Comparison of ENCODE assay signal across 9 cellular contexts in the genomic region with DNA sequence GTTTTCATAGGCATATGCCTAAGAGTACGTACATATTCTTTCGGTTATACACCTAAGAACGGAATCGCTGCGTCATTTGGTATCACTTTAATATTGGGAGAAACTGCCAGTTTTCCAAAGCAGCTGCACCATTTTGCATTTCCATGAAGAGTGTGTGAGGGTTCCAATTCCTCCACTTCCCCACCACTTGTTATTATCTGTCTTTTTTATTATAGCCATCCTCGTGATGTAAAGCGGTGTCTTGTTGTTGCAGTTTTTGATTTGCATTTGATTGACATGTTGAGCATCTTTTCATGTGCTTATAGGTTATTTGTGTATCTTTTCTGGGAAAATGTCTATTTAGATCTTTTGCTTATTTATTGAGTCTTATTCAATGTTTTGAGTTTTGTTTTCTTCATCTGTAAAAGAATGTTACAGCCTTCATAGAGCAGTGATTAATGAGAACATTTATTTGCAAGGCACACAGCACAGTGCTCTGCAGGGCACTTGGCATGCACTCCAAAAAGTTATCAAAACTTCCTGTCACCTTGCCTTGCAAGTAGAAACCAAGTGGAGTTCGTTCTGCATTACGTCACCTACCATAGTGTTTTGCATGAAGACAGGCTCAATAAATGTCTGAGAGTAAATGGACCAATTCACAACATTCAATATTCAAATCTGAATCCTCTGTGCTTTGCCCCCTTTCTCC. TPM values are rescaled to one million over a fixed set of nuclear protein-coding genes. Genes with fewer than 3 reads are reported as not detected.
A peak's percentile ranks its signal among the peaks of the same experiment; 100 is the strongest.
DNase-seq lines count a peak whose midpoint lies in the region; ATAC-seq, FAIRE-seq and TF ChIP-seq lines count a peak whose summit lies in the region.
"Had no signal": no experiment of that assay in that cellular context is flagged by ENCODE, and none has a peak within 500 bp of the region (broad histone marks: within the 10 kb centered on the region; RNA-seq: fewer than 3 reads in every experiment).

No MANE protein-coding gene starts in this region.

- H3K4me1 ChIP-seq in GM23338 (ENCODE audit: insufficient read depth) (peaks cover 14% of the 10 kb centered on the region), Panc1 (ENCODE audit: control insufficient read depth, insufficient read depth, low read length) (peaks cover 16% of the 10 kb centered on the region), endothelial cell of umbilical vein (ENCODE audit: control insufficient read depth, extremely low read depth, insufficient read depth, low read length) (peaks cover 11% of the 10 kb centered on the region), neuron (ENCODE audit: insufficient read depth, low read length) (peaks cover 9% of the 10 kb centered on the region)

- H3K9me3 ChIP-seq in Panc1 (ENCODE audit: control insufficient read depth, insufficient read depth, low read depth, low read length), result no peaks in the 10 kb centered on the region
- H3K9me3 ChIP-seq in endothelial cell of umbilical vein (replicated peaks; ENCODE audit: control insufficient read depth, insufficient read depth, low read length), result no peaks in the 10 kb centered on the region
- no peaks in the 10 kb centered on the region for H3K9me3 ChIP-seq in neuron (ENCODE audit: low read length)

- H4K20me1 ChIP-seq in GM23338 (replicated peaks; ENCODE audit: insufficient read depth), result no peaks in the 10 kb centered on the region
- no peaks in the 10 kb centered on the region for H4K20me1 ChIP-seq in endothelial cell of umbilical vein (replicated peaks; ENCODE audit: control insufficient read depth, extremely low read depth, insufficient read depth, low read length)

- H3K79me2 ChIP-seq in GM23338 (replicated peaks; ENCODE audit: insufficient read depth) (no peaks in the 10 kb centered on the region), endothelial cell of umbilical vein (ENCODE audit: control insufficient read depth, insufficient read depth, low read length) (no peaks in the 10 kb centered on the region)

- BruUV-seq in Panc1 (replicated peaks; lab: Mats Ljungman, UMichigan) (no TSS peak), endothelial cell of umbilical vein (replicated peaks; lab: Mats Ljungman, UMichigan) (no TSS peak)

- H2AFZ ChIP-seq in GM23338, result peak overlapping the region; percentile 96
- no peak overlapping the region for H2AFZ ChIP-seq in endothelial cell of umbilical vein (ENCODE audit: low read depth, low read length)
- H2AFZ ChIP-seq in neuron (ENCODE audit: low read depth, low read length), result peak overlapping the region; percentile 64

- H3K9me1 ChIP-seq in endothelial cell of umbilical vein (replicated peaks; ENCODE audit: control insufficient read depth, extremely low read depth, insufficient read depth, low read length), result no peaks in the 10 kb centered on the region

- in situ Hi-C loops in Panc1 (cut with HindIII; ENCODE audit: low pct_unique_long_range_greater_than_20kb, low sequenced_read_pairs), result no loop called here

- peak; percentile 48 for FAIRE-seq in endothelial cell of umbilical vein (lab: Jason Lieb, UNC)

- no peak for TF ChIP-seq POLR2A in endothelial cell of umbilical vein (IDR thresholded peaks at IDR 0.05; ENCODE audit: low read depth, low read length)

- H3K36me3 Mint-ChIP-seq in GM23338 (ENCODE audit: low read depth), result no peaks in the 10 kb centered on the region

- no peak overlapping the region for H3K9ac ChIP-seq in endothelial cell of umbilical vein (replicated peaks; ENCODE audit: extremely low read depth, insufficient read depth, low read length)

- ATAC-seq in GM23338, result no peak
- ATAC-seq in Panc1, result no peak
- ATAC-seq in GM19035 (IDR thresholded peaks at IDR 0.05; ENCODE audit: unreplicated experiment), result no peak

- no peak for DNase-seq in GM23338 (ENCODE audit: low spot score)
- DNase-seq in Panc1 (ENCODE audit: low read depth, low spot score), result no peak
- peak; percentile 25 for DNase-seq in endothelial cell of umbilical vein (ENCODE audit: low read depth, low spot score)
- DNase-seq in RWPE1 (ENCODE audit: low spot score), result no peak
- DNase-seq in stimulated activated CD4-positive, alpha-beta T cell treated with anti-CD3 and anti-CD28 coated beads, Interleukin-15, amount 100 ng/mL, for 24 hours, result no peak
- DNase-seq: activated CD4-positive, CD25-positive, alpha-beta regulatory T cell treated with anti-CD3 and anti-CD28 coated beads, Interleukin-2, amount 50 U/mL, for 72 hours; stimulated activated naive CD4-positive, alpha-beta T cell treated with Interleukin-2 at 50 U/mL for 16 hours had no signal

- dilution Hi-C loops in endothelial cell of umbilical vein (cut with MboI; ENCODE audit: extremely low pct_ligation_motif_present, low sequenced_read_pairs), result no loop called here

- no peak overlapping the region for H3K4me3 Mint-ChIP-seq in GM23338

- H3K4me2 ChIP-seq in GM23338 (peak overlapping the region; percentile 65), endothelial cell of umbilical vein (ENCODE audit: insufficient read depth, low read length) (no peak overlapping the region)

- H3F3A ChIP-seq in GM23338 (replicated peaks; ENCODE audit: low read depth), result 0 out of 2 replicates have a peak, but pooled peaks cover 12% of the 10 kb centered on the region

- no peak overlapping the region for H3K27ac Mint-ChIP-seq in GM23338

- TF ChIP-seq CTCF in GM23338 (conservative IDR thresholded peaks at IDR 0.05; ENCODE audit: low read depth in 2 of 2), result no peak
- TF ChIP-seq CTCF in Panc1 (IDR thresholded peaks at IDR 0.05), result no peak
- TF ChIP-seq CTCF in endothelial cell of umbilical vein (IDR thresholded peaks at IDR 0.05; ENCODE audit: extremely low read depth in 1 of 2, insufficient read depth in 1 of 2, low read depth in 1 of 2, low read length in 2 of 2), result no peak
- no peak for TF ChIP-seq CTCF in RWPE1 (conservative IDR thresholded peaks at IDR 0.05; ENCODE audit: low read depth)

- no peaks in the 10 kb centered on the region for H3K9me3 Mint-ChIP-seq in GM23338

- POLR2A ChIA-PET in Panc1 (lab: Charles Lee), result no interaction called here
- POLR2A ChIA-PET in endothelial cell of umbilical vein (lab: Charles Lee), result interaction anchor here (0.5 kb wide), 1 partner anchor 480 kb away, joined by 5 read pairs; no protein-coding TSS in a partner anchor
- POLR2A ChIA-PET in RWPE1 (lab: Yijun Ruan, JAX; ENCODE audit: low non-redundant PET), result no interaction called here

- H3K27me3 ChIP-seq in GM23338 (ENCODE audit: insufficient read depth) (no peaks in the 10 kb centered on the region), Panc1 (ENCODE audit: control insufficient read depth, insufficient read depth, low read length) (no peaks in the 10 kb centered on the region), endothelial cell of umbilical vein (ENCODE audit: control insufficient read depth in 2 of 2, insufficient read depth in 2 of 2, low read length in 2 of 2) (peaks cover 0 to 6% of the 10 kb centered on the region in 2 experiments), neuron (ENCODE audit: insufficient read depth, low read length) (no peaks in the 10 kb centered on the region)

- peak overlapping the region; percentile 72; the same call in 1 of the 2 replicates for H3K27ac ChIP-seq in GM23338 (ENCODE audit: low read depth)
- H3K27ac ChIP-seq in Panc1 (ENCODE audit: low read length), result peak overlapping the region; percentile 93; the same call in 1 of the 2 replicates
- no peak overlapping the region for H3K27ac ChIP-seq in endothelial cell of umbilical vein (ENCODE audit: insufficient read depth, low read depth, low read length)
- no peak overlapping the region for H3K27ac ChIP-seq in RWPE1

- no peaks in the 10 kb centered on the region for H3K36me3 ChIP-seq in GM23338 (ENCODE audit: insufficient read depth)
- H3K36me3 ChIP-seq in Panc1 (ENCODE audit: control insufficient read depth, insufficient read depth, low read length), result peaks cover 2% of the 10 kb centered on the region; the same call in 1 of the 2 replicates
- H3K36me3 ChIP-seq in endothelial cell of umbilical vein (ENCODE audit: control insufficient read depth in 2 of 2, extremely low read depth in 1 of 2, insufficient read depth in 2 of 2, low read length in 2 of 2), result no peaks in the 10 kb centered on the region
- H3K36me3 ChIP-seq in neuron (ENCODE audit: insufficient read depth, low read length), result no peaks in the 10 kb centered on the region

- H3K9me2 ChIP-seq in GM23338 (ENCODE audit: insufficient read depth), result peaks cover 2% of the 10 kb centered on the region; the same call in 1 of the 2 replicates

- peaks cover 17% of the 10 kb centered on the region for H3K4me1 Mint-ChIP-seq in GM23338

- peaks cover 10% of the 10 kb centered on the region for H3K27me3 Mint-ChIP-seq in GM23338 (ENCODE audit: insufficient read depth, low read depth, poor library complexity)

- CTCF ChIA-PET in Panc1 (lab: Charles Lee) (no interaction called here), endothelial cell of umbilical vein (lab: Charles Lee) (interaction anchor here (2.6 kb wide), 1 partner anchor 12 kb away, joined by 30 read pairs; no protein-coding TSS in a partner anchor), RWPE1 (lab: Yijun Ruan, JAX) (interaction anchor here (0.7 to 0.9 kb wide), 3 partner anchors 11 to 46 kb away, joined by 3 to 4 read pairs (median 3); no protein-coding TSS in a partner anchor)

- H3K4me3 ChIP-seq in GM23338 (peak overlapping the region; percentile 49), Panc1 (ENCODE audit: low read depth in 2 of 2, low read length in 2 of 2) (no peak overlapping the region), endothelial cell of umbilical vein (replicated peaks in 1 of 3; ENCODE audit: insufficient read depth in 1 of 3, low read depth in 1 of 3, low read length in 3 of 3) (no peak overlapping the region), neuron (ENCODE audit: low read length) (no peak overlapping the region)

- intact Hi-C loops in Panc1 (cut with micrococcal nuclease; ENCODE audit: unreplicated experiment) (no loop called here), endothelial cell of umbilical vein (cut with micrococcal nuclease) (no loop called here)

RNA-seq across cellular contexts. Expression of a gene that starts 26.6 kb away (rescaled TPM):
- not detected in 2 replicates for total RNA-seq in GM23338 (2014; rRNA removed; shearing (Covaris generic))
- not detected in 2 replicates for polyA plus RNA-seq in GM23338 (2016; fragmentation: Nextera tagmentation; extraction: Ambion mirVana)
- total RNA-seq in Panc1 (2021; ENCODE audit: unreplicated experiment), result 0.15 TPM
- polyA plus RNA-seq in Panc1 (2012; ENCODE audit: insufficient read length), result not detected
- 0.55 TPM in 1 of 2 replicates, not detected in the other for total RNA-seq in endothelial cell of umbilical vein
- polyA plus RNA-seq in endothelial cell of umbilical vein, result 0.19 and 0.25 TPM in 2 replicates
- polyA plus RNA-seq in endothelial cell of umbilical vein (2011; cell fraction: cytosol; rRNA removed), result 0.03 and 0.21 TPM in 2 replicates
- 0.14 TPM in 1 of 2 replicates, not detected in the other for polyA plus RNA-seq in endothelial cell of umbilical vein (2011; cell fraction: nucleus; rRNA removed)
- 0.46 and 1.1 TPM in 2 replicates for polyA plus RNA-seq in endothelial cell of umbilical vein (2012)
- 0.21 and 1.6 TPM in 2 replicates for polyA minus RNA-seq in endothelial cell of umbilical vein
- 6.1 TPM for polyA minus RNA-seq in endothelial cell of umbilical vein (2011; cell fraction: cytosol; rRNA and poly(A)+ RNA removed)
- not detected in 2 replicates for polyA minus RNA-seq in endothelial cell of umbilical vein (2011; cell fraction: nucleus; rRNA and poly(A)+ RNA removed)

RNA-seq across cellular contexts. Expression of a gene that starts 40.6 kb away (rescaled TPM):
- 29.2 and 46.6 TPM in 2 replicates for total RNA-seq in GM23338 (2014; rRNA removed; shearing (Covaris generic))
- 11.4 and 12.1 TPM in 2 replicates for polyA plus RNA-seq in GM23338 (2016; fragmentation: Nextera tagmentation; extraction: Ambion mirVana)
- 77.9 TPM for total RNA-seq in Panc1 (2021; ENCODE audit: unreplicated experiment)
- polyA plus RNA-seq in Panc1 (2012; ENCODE audit: insufficient read length), result 88.4 TPM
- 85.5 and 95.8 TPM in 2 replicates for total RNA-seq in endothelial cell of umbilical vein
- polyA plus RNA-seq in endothelial cell of umbilical vein, result 42.0 and 49.5 TPM in 2 replicates
- 61.8 and 71.7 TPM in 2 replicates for polyA plus RNA-seq in endothelial cell of umbilical vein (2011; cell fraction: cytosol; rRNA removed)
- 26.0 and 27.2 TPM in 2 replicates for polyA plus RNA-seq in endothelial cell of umbilical vein (2011; cell fraction: nucleus; rRNA removed)
- polyA plus RNA-seq in endothelial cell of umbilical vein (2012), result 110 and 134 TPM in 2 replicates
- 57.2 and 57.4 TPM in 2 replicates for polyA minus RNA-seq in endothelial cell of umbilical vein
- 8.2 TPM for polyA minus RNA-seq in endothelial cell of umbilical vein (2011; cell fraction: cytosol; rRNA and poly(A)+ RNA removed)
- polyA minus RNA-seq in endothelial cell of umbilical vein (2011; cell fraction: nucleus; rRNA and poly(A)+ RNA removed), result 10.1 and 10.8 TPM in 2 replicates

RNA-seq across cellular contexts. Expression of a gene that starts 56.2 kb away (rescaled TPM):
- total RNA-seq in GM23338 (2014; rRNA removed; shearing (Covaris generic)), result 11.3 and 12.8 TPM in 2 replicates
- polyA plus RNA-seq in GM23338 (2016; fragmentation: Nextera tagmentation; extraction: Ambion mirVana) (11.4 and 12.7 TPM in 2 replicates), endothelial cell of umbilical vein (18.4 and 19.8 TPM in 2 replicates)
- total RNA-seq in Panc1 (2021; ENCODE audit: unreplicated experiment) (60.0 TPM), endothelial cell of umbilical vein (36.6 and 41.6 TPM in 2 replicates)
- 54.8 TPM for polyA plus RNA-seq in Panc1 (2012; ENCODE audit: insufficient read length)
- 15.0 and 16.0 TPM in 2 replicates for polyA plus RNA-seq in endothelial cell of umbilical vein (2011; cell fraction: cytosol; rRNA removed)
- polyA plus RNA-seq in endothelial cell of umbilical vein (2011; cell fraction: nucleus; rRNA removed), result 19.2 and 25.9 TPM in 2 replicates
- 35.8 and 40.0 TPM in 2 replicates for polyA plus RNA-seq in endothelial cell of umbilical vein (2012)
- 7.2 and 14.3 TPM in 2 replicates for polyA minus RNA-seq in endothelial cell of umbilical vein
- 16.6 TPM for polyA minus RNA-seq in endothelial cell of umbilical vein (2011; cell fraction: cytosol; rRNA and poly(A)+ RNA removed)
- polyA minus RNA-seq in endothelial cell of umbilical vein (2011; cell fraction: nucleus; rRNA and poly(A)+ RNA removed), result 7.3 and 13.0 TPM in 2 replicates

RNA-seq across cellular contexts. Expression of a gene that starts 56.5 kb away (rescaled TPM):
- total RNA-seq in GM23338 (2014; rRNA removed; shearing (Covaris generic)), result 41.6 and 43.2 TPM in 2 replicates
- polyA plus RNA-seq in GM23338 (2016; fragmentation: Nextera tagmentation; extraction: Ambion mirVana) (51.6 and 55.9 TPM in 2 replicates), endothelial cell of umbilical vein (28.9 and 33.4 TPM in 2 replicates)
- total RNA-seq in Panc1 (2021; ENCODE audit: unreplicated experiment) (42.8 TPM), endothelial cell of umbilical vein (19.5 and 20.0 TPM in 2 replicates)
- 28.6 TPM for polyA plus RNA-seq in Panc1 (2012; ENCODE audit: insufficient read length)
- 23.8 and 31.3 TPM in 2 replicates for polyA plus RNA-seq in endothelial cell of umbilical vein (2011; cell fraction: cytosol; rRNA removed)
- 26.1 and 28.9 TPM in 2 replicates for polyA plus RNA-seq in endothelial cell of umbilical vein (2011; cell fraction: nucleus; rRNA removed)
- 25.7 and 30.1 TPM in 2 replicates for polyA plus RNA-seq in endothelial cell of umbilical vein (2012)
- polyA minus RNA-seq in endothelial cell of umbilical vein, result 11.6 and 30.1 TPM in 2 replicates
- polyA minus RNA-seq in endothelial cell of umbilical vein (2011; cell fraction: cytosol; rRNA and poly(A)+ RNA removed), result 12.3 TPM
- polyA minus RNA-seq in endothelial cell of umbilical vein (2011; cell fraction: nucleus; rRNA and poly(A)+ RNA removed), result 10.6 and 11.6 TPM in 2 replicates

Comparison
In these comparisons a context has a peak if more than half of its experiments do, and no peak if none do; other contexts are left out.
1. H3K27ac ChIP-seq: peak in GM23338 (single experiment) and Panc1 (single experiment); none in endothelial cell of umbilical vein (single experiment) and RWPE1 (single experiment).